22 cellular contexts compared by ENCODE assay signal in the genomic region with DNA sequence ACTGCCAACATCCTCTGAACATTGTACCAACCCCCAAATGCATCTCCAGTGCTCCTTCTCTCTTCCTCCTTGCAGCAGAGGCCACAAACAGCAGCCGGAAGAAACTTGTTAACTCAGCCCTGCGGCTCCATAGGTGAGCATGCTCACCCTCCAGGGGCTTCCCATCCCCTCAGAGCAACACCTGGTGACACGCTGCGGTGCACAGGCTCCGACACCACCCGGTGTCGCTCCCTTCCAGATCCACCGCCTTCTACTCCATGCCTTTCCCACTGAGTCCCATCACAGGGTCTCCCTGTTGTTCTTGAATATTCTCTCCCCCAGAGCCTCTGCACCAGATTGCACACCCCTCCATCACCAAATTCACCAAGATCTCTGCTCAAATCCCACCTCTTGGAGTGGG.
DNase-seq lines count a peak whose midpoint lies in the region; ATAC-seq lines count a peak whose summit lies in the region.
"Had no signal": no experiment of that assay in that cellular context is flagged by ENCODE, and none has a peak within 500 bp of the region (broad histone marks: within the 10 kb centered on the region; RNA-seq: fewer than 3 reads in every experiment).

No MANE protein-coding gene starts in this region.

- no peaks in the 10 kb centered on the region for H3K36me3 ChIP-seq in neuronal stem cell (replicated peaks in 1 of 2; ENCODE audit: control insufficient read depth in 2 of 2, insufficient read depth in 2 of 2, low read length in 2 of 2)
- H3K36me3 ChIP-seq: BE2C, BLaER1 had no signal

- no peak overlapping the region for H4K8ac ChIP-seq in neuronal stem cell (ENCODE audit: low read depth, low read length)

- no CpG with 5 or more reads among the region's 8 CpGs for WGBS in neuronal stem cell (ENCODE audit: extremely low coverage in 2 of 2, insufficient read length in 2 of 2, insufficient replicate concordance in 1 of 2), 2 donors

- H3K9ac ChIP-seq in neuronal stem cell (ENCODE audit: low read depth, low read length, poor library complexity) = no peak overlapping the region
- H3K9ac ChIP-seq: BLaER1 had no signal

- H3K23ac ChIP-seq in neuronal stem cell (ENCODE audit: low read depth, low read length, poor library complexity) = no peak overlapping the region

- no peak overlapping the region for H2AFZ ChIP-seq in neuronal stem cell (ENCODE audit: low read length)

- H3K27me3 Mint-ChIP-seq in T-helper 17 cell = peaks cover 29% of the 10 kb centered on the region
- peaks cover 7% of the 10 kb centered on the region for H3K27me3 Mint-ChIP-seq in activated T-helper 17 cell treated with anti-CD3 and anti-CD28 coated beads, Interleukin-2, amount 50 U/mL, for 72 hours

- no peak overlapping the region for H2BK12ac ChIP-seq in neuronal stem cell (ENCODE audit: low read length)

- no peak for ATAC-seq in T-helper 17 cell
- no peak for ATAC-seq in activated T-helper 17 cell treated with anti-CD3 and anti-CD28 coated beads, Interleukin-2, amount 50 U/mL, for 72 hours (replicated peaks)
- ATAC-seq: GM12878 had no signal

- H3K18ac ChIP-seq in neuronal stem cell (ENCODE audit: low read length) = peak overlapping the region; percentile 21

- no peak overlapping the region for H3K14ac ChIP-seq in neuronal stem cell (ENCODE audit: low read length)

- H3K4me3 Mint-ChIP-seq in T-helper 17 cell = peak overlapping the region; percentile 31
- no peak overlapping the region for H3K4me3 Mint-ChIP-seq in activated T-helper 17 cell treated with anti-CD3 and anti-CD28 coated beads, Interleukin-2, amount 50 U/mL, for 72 hours
- H3K4me3 Mint-ChIP-seq: CD4-positive, alpha-beta memory T cell; CD4-positive, CD25-positive, alpha-beta regulatory T cell; CD8-positive, alpha-beta memory T cell had no signal

- H3K9me3 ChIP-seq in T-helper 17 cell (ENCODE audit: control insufficient read depth, low read length, poor library complexity, severe bottlenecking) (no peaks in the 10 kb centered on the region), neuronal stem cell (replicated peaks in 1 of 2; ENCODE audit: control insufficient read depth in 2 of 2, insufficient read depth in 1 of 2, low read depth in 1 of 2, low read length in 2 of 2) (no peaks in the 10 kb centered on the region)
- H3K9me3 ChIP-seq: BE2C, BLaER1 had no signal

- H2BK15ac ChIP-seq in neuronal stem cell (ENCODE audit: low read length) = no peak overlapping the region

- H3K4ac ChIP-seq in neuronal stem cell (ENCODE audit: low read length) = no peak overlapping the region

- H3K4me2 ChIP-seq in neuronal stem cell (ENCODE audit: insufficient read depth, low read length, poor library complexity, severe bottlenecking) = no peak overlapping the region
- H3K4me2 ChIP-seq: BLaER1 had no signal

- no peak overlapping the region for H2AK5ac ChIP-seq in neuronal stem cell (ENCODE audit: low read depth, low read length)

- H2BK120ac ChIP-seq in neuronal stem cell (ENCODE audit: low read depth, low read length) = no peak overlapping the region

- peaks cover 0 to 37% (median 0%) of the 10 kb centered on the region in 3 experiments for H3K27me3 ChIP-seq in neuronal stem cell (ENCODE audit: control insufficient read depth in 3 of 3, insufficient read depth in 3 of 3, low read depth in 1 of 3, low read length in 3 of 3)
- H3K27me3 ChIP-seq: BLaER1 had no signal

- no peak overlapping the region for H2BK5ac ChIP-seq in neuronal stem cell (ENCODE audit: low read length)

- peaks cover 6% of the 10 kb centered on the region for H3K36me3 Mint-ChIP-seq in T-helper 17 cell (ENCODE audit: low read depth)
- no peaks in the 10 kb centered on the region for H3K36me3 Mint-ChIP-seq in activated T-helper 17 cell treated with anti-CD3 and anti-CD28 coated beads, Interleukin-2, amount 50 U/mL, for 72 hours (ENCODE audit: low read depth)
- H3K36me3 Mint-ChIP-seq: CD14-positive monocyte; CD4-positive, alpha-beta memory T cell; CD4-positive, CD25-positive, alpha-beta regulatory T cell had no signal

- DNase-seq in T-helper 17 cell (no peak), islet precursor cell (peak; percentile 19), neuronal stem cell (ENCODE audit: low spot score) (no peak), NCI-H1105 (lab: John Stamatoyannopoulos, UW) (no peak)
- no peak for DNase-seq in stimulated activated CD4-positive, alpha-beta T cell treated with anti-CD3 and anti-CD28 coated beads, Interleukin-4, amount 100 ng/mL, for 4 hours
- DNase-seq: 8988T; ACHN; BE2C; CD4-positive, alpha-beta memory T cell; CD4-positive, CD25-positive, alpha-beta regulatory T cell; CD8-positive, alpha-beta memory T cell; COR-L47; DMS 273 treated with DMSO at 0.1 percent for 48 hours; DMS153; DMS79; DND-41; EL; GDM1 had no signal

- H3K4me3 ChIP-seq in neuronal stem cell (ENCODE audit: low read length in 2 of 2) = no peak overlapping the region
- H3K4me3 ChIP-seq: BLaER1, GM12878 had no signal

- H3K9me3 Mint-ChIP-seq in activated T-helper 17 cell treated with anti-CD3 and anti-CD28 coated beads, Interleukin-2, amount 50 U/mL, for 72 hours = no peaks in the 10 kb centered on the region
- H3K9me3 Mint-ChIP-seq: CD4-positive, alpha-beta memory T cell; CD8-positive, alpha-beta memory T cell had no signal

- no peak overlapping the region for H3K27ac Mint-ChIP-seq in T-helper 17 cell
- H3K27ac Mint-ChIP-seq in activated T-helper 17 cell treated with anti-CD3 and anti-CD28 coated beads, Interleukin-2, amount 50 U/mL, for 72 hours = no peak overlapping the region

- no peak overlapping the region for H4K91ac ChIP-seq in neuronal stem cell (ENCODE audit: low read depth, low read length, poor library complexity)

- H3K79me1 ChIP-seq in neuronal stem cell (ENCODE audit: low read depth, low read length) = no peaks in the 10 kb centered on the region

- no peak overlapping the region for H3K27ac ChIP-seq in neuronal stem cell (replicated peaks; ENCODE audit: low read length)
- H3K27ac ChIP-seq: BLaER1 had no signal

- H3K4me1 ChIP-seq in neuronal stem cell (ENCODE audit: control insufficient read depth in 2 of 2, insufficient read depth in 1 of 2, low read depth in 1 of 2, low read length in 2 of 2) = peaks cover 1 to 4% of the 10 kb centered on the region in 2 donors
- H3K4me1 ChIP-seq: BE2C, BLaER1 had no signal

- peaks cover 24% of the 10 kb centered on the region for H3K4me1 Mint-ChIP-seq in T-helper 17 cell
- peaks cover 14% of the 10 kb centered on the region for H3K4me1 Mint-ChIP-seq in activated T-helper 17 cell treated with anti-CD3 and anti-CD28 coated beads, Interleukin-2, amount 50 U/mL, for 72 hours
